In the genomic region with DNA sequence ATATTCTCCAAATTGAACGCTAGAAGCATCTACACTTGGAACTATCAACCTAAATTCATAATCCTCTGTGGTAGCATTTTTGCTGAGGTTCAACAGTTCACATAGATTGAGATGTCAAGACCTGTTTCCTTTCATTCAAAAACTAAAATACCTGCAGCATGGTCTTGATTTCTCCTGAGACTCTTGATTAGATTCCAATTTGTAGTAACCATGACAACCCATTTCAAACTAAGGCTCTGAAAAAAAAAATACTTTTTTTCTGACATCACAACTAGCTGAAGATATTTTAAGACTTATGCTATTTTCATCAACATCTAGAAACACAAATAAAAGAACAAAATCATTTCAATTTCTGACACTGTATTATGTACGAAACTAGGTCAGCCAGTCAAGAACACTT, we compare ENCODE assay signal across 19 cellular contexts. TPM values are rescaled to one million over a fixed set of nuclear protein-coding genes. Genes with fewer than 3 reads are reported as not detected.
DNase-seq lines count a peak whose midpoint lies in the region; ATAC-seq, FAIRE-seq and TF ChIP-seq lines count a peak whose summit lies in the region.
"Had no signal": no experiment of that assay in that cellular context is flagged by ENCODE, and none has a peak within 500 bp of the region (broad histone marks: within the 10 kb centered on the region; RNA-seq: fewer than 3 reads in every experiment).

No MANE protein-coding gene starts in this region.

- FAIRE-seq in K562 (lab: Jason Lieb, UNC): peak; percentile 23
- FAIRE-seq: G401.6, GM12892 had no signal

- no peak overlapping the region for H3K18ac ChIP-seq in mesenchymal stem cell (ENCODE audit: low read depth in 1 of 2, low read length in 2 of 2)

- H4K8ac ChIP-seq in mesenchymal stem cell (ENCODE audit: low read length): no peak overlapping the region

- intact Hi-C loops in ascending aorta (cut with DNase I): no loop called here
- intact Hi-C loops in K562 (cut with micrococcal nuclease): no loop called here
- intact Hi-C loops in tibial artery (cut with DNase I; ENCODE audit: low total_unique reads): no loop called here
- intact Hi-C loops in ovary (cut with DNase I): no loop called here

- H3K9ac ChIP-seq in K562 (ENCODE audit: insufficient read depth in 1 of 2, low read depth in 2 of 2, low read length in 2 of 2) (no peak overlapping the region), mesenchymal stem cell (ENCODE audit: low read length) (no peak overlapping the region)

- H3K36me3 ChIP-seq in ascending aorta (no peaks in the 10 kb centered on the region), K562 (ENCODE audit: control insufficient read depth, insufficient read depth, low read length) (no peaks in the 10 kb centered on the region), tibial artery (no peaks in the 10 kb centered on the region), ovary (no peaks in the 10 kb centered on the region), mesenchymal stem cell (ENCODE audit: control insufficient read depth in 1 of 2, insufficient read depth in 2 of 2, low read depth in 1 of 2, low read length in 2 of 2) (no peaks in the 10 kb centered on the region)

- no peak for ATAC-seq in K562

- no peaks in the 10 kb centered on the region for H3K9me3 Mint-ChIP-seq in mesothelial cell of epicardium
- H3K9me3 Mint-ChIP-seq: CD4-positive, alpha-beta memory T cell had no signal

- H3K79me1 ChIP-seq in mesenchymal stem cell (replicated peaks; ENCODE audit: low read length, poor library complexity, severe bottlenecking): peaks cover 5% of the 10 kb centered on the region

- no peak overlapping the region for H2BK15ac ChIP-seq in mesenchymal stem cell (ENCODE audit: low read depth, poor library complexity, severe bottlenecking)

- no peak for TF ChIP-seq EP300 in K562 (IDR thresholded peaks at IDR 0.05; ENCODE audit: low read length)
- TF ChIP-seq EP300 in ovary (IDR thresholded peaks at IDR 0.05): no peak

- no peak overlapping the region for H3K4ac ChIP-seq in mesenchymal stem cell (ENCODE audit: low read depth in 1 of 2, low read length in 2 of 2)

- in situ Hi-C loops in K562 (cut with MboI): no loop called here

- H4K91ac ChIP-seq in mesenchymal stem cell (ENCODE audit: low read length): no peak overlapping the region

- no peaks in the 10 kb centered on the region for H3K9me1 ChIP-seq in K562 (ENCODE audit: control insufficient read depth, insufficient read depth, low read length)

- H4K20me1 ChIP-seq in K562 (replicated peaks; ENCODE audit: control insufficient read depth, insufficient read depth, low read length): no peaks in the 10 kb centered on the region

- no peak overlapping the region for H2BK120ac ChIP-seq in mesenchymal stem cell (ENCODE audit: low read depth, low read length)

- BruUV-seq in K562 (replicated peaks; lab: Mats Ljungman, UMichigan): no TSS peak

- no peak for TF ChIP-seq RAD21 in K562 (CRISPR knock-in tag; conservative IDR thresholded peaks at IDR 0.05 in 1 of 2, IDR thresholded peaks at IDR 0.05 in 1 of 2)

- H3K4me3 Mint-ChIP-seq in mesothelial cell of epicardium: no peak overlapping the region
- H3K4me3 Mint-ChIP-seq: CD4-positive, alpha-beta memory T cell had no signal

- DNase-seq in ascending aorta (ENCODE audit: low spot score in 2 of 2): no peak
- DNase-seq in K562 (ENCODE audit: extremely low read depth in 1 of 4, low spot score in 3 of 4): no peak
- DNase-seq in mesothelial cell of epicardium (ENCODE audit: low spot score in 2 of 2, unreplicated experiment in 2 of 2): no peak
- DNase-seq in tibial artery: no peak
- DNase-seq in NCI-H187 treated with DMSO at 0.1 percent for 48 hours (lab: John Stamatoyannopoulos, UW): no peak
- DNase-seq in ovary: no peak
- DNase-seq in T-helper 2 cell: no peak
- DNase-seq in mesenchymal stem cell: no peak
- DNase-seq: C1 segment of cervical spinal cord; Calu3; CD4-positive, alpha-beta memory T cell; COR-L47; DMS53; DMS79 treated with DMSO at 0.1 percent for 48 hours; GOT3; H7; HCEC 1CT had no signal

- 0% methylated on average over 2 of the region's 2 CpGs for WGBS in K562 (ENCODE audit: insufficient coverage, low coverage, missing lambda C conversion rate)
- WGBS in ovary, 3 donors: 83 to 93% (median 85%) methylated on average over 2 of the region's 2 CpGs
- WGBS in mesenchymal stem cell: 100% methylated on average over 2 of the region's 2 CpGs

- no peaks in the 10 kb centered on the region for H3K27me3 Mint-ChIP-seq in mesothelial cell of epicardium (ENCODE audit: low read depth)
- H3K27me3 Mint-ChIP-seq: CD4-positive, alpha-beta memory T cell had no signal

- POLR2A ChIA-PET in K562 (lab: Yijun Ruan, JAX): no interaction called here

- H2BK5ac ChIP-seq in mesenchymal stem cell (ENCODE audit: low read depth, low read length, poor library complexity, severe bottlenecking): no peak overlapping the region

- TF ChIP-seq POLR2A in K562 (conservative IDR thresholded peaks at IDR 0.05) (no peak), ovary (IDR thresholded peaks at IDR 0.05) (no peak)

- no peaks in the 10 kb centered on the region for H3K27me3 ChIP-seq in ascending aorta
- H3K27me3 ChIP-seq in K562 (ENCODE audit: control insufficient read depth in 2 of 2, insufficient read depth in 2 of 2, low read length in 2 of 2): no peaks in the 10 kb centered on the region
- H3K27me3 ChIP-seq in tibial artery: no peaks in the 10 kb centered on the region
- H3K27me3 ChIP-seq in ovary: no peaks in the 10 kb centered on the region
- no peaks in the 10 kb centered on the region for H3K27me3 ChIP-seq in mesenchymal stem cell (ENCODE audit: control insufficient read depth in 1 of 2, insufficient read depth in 1 of 2, low read length in 2 of 2)

- H2AK5ac ChIP-seq in mesenchymal stem cell (ENCODE audit: low read length, severe bottlenecking): no peak overlapping the region

- no peaks in the 10 kb centered on the region for H3K79me2 ChIP-seq in K562 (ENCODE audit: control insufficient read depth, insufficient read depth, low read length)

- peaks cover 31% of the 10 kb centered on the region for H3K4me1 Mint-ChIP-seq in mesothelial cell of epicardium
- H3K4me1 Mint-ChIP-seq: CD4-positive, alpha-beta memory T cell had no signal

- no peak overlapping the region for H2BK12ac ChIP-seq in mesenchymal stem cell (ENCODE audit: low read length in 2 of 2)

- H3K4me3 ChIP-seq in ascending aorta (no peak overlapping the region), K562 (no peak overlapping the region), tibial artery (no peak overlapping the region), ovary (no peak overlapping the region), mesenchymal stem cell (ENCODE audit: insufficient read depth in 1 of 2, low read depth in 1 of 2, low read length in 2 of 2) (no peak overlapping the region)

- H2AFZ ChIP-seq in K562 (ENCODE audit: low read depth, low read length) (no peak overlapping the region), mesenchymal stem cell (ENCODE audit: low read depth, low read length) (no peak overlapping the region)

- no peak overlapping the region for H3K23ac ChIP-seq in mesenchymal stem cell (ENCODE audit: low read length in 2 of 2)

- peak overlapping the region; percentile 28 to 47 for H3K27ac ChIP-seq in ascending aorta
- H3K27ac ChIP-seq in K562 (ENCODE audit: extremely low read depth, low read depth, low read length): no peak overlapping the region
- peak overlapping the region; percentile 48 to 61 for H3K27ac ChIP-seq in tibial artery
- H3K27ac ChIP-seq in ovary: no peak overlapping the region
- no peak overlapping the region for H3K27ac ChIP-seq in mesenchymal stem cell (ENCODE audit: low read length, poor library complexity, severe bottlenecking)

- no peak for TF ChIP-seq CTCF in ascending aorta (IDR thresholded peaks at IDR 0.05)
- no peak for TF ChIP-seq CTCF in K562 (IDR thresholded peaks at IDR 0.05 in 2 of 3, conservative IDR thresholded peaks at IDR 0.05 in 1 of 3; ENCODE audit: insufficient read depth in 2 of 3, low read depth in 1 of 3, low read length in 3 of 3)
- TF ChIP-seq CTCF in mesothelial cell of epicardium (IDR thresholded peaks at IDR 0.05; ENCODE audit: unreplicated experiment): no peak
- TF ChIP-seq CTCF in tibial artery (IDR thresholded peaks at IDR 0.05): no peak
- TF ChIP-seq CTCF in ovary (IDR thresholded peaks at IDR 0.05): no peak

- H3K14ac ChIP-seq in mesenchymal stem cell (ENCODE audit: low read length in 2 of 2): no peak overlapping the region

- H3K36me3 Mint-ChIP-seq in mesothelial cell of epicardium: no peaks in the 10 kb centered on the region
- H3K36me3 Mint-ChIP-seq: CD4-positive, alpha-beta memory T cell had no signal

- H3K27ac Mint-ChIP-seq in mesothelial cell of epicardium: peak overlapping the region; percentile 59
- H3K27ac Mint-ChIP-seq: CD4-positive, alpha-beta memory T cell had no signal

- CTCF ChIA-PET in K562 (lab: Yijun Ruan, JAX; ENCODE audit: low intra/inter-chr PET ratio): no interaction called here

- H3K4me1 ChIP-seq in ascending aorta (peaks cover 0 to 53% of the 10 kb centered on the region in 2 donors), K562 (replicated peaks in 1 of 2; ENCODE audit: control insufficient read depth in 2 of 2, insufficient read depth in 2 of 2, low read length in 2 of 2) (no peaks in the 10 kb centered on the region), tibial artery (peaks cover 0 to 96% (median 22%) of the 10 kb centered on the region in 4 donors), ovary (ENCODE audit: insufficient read depth) (no peaks in the 10 kb centered on the region), mesenchymal stem cell (ENCODE audit: control insufficient read depth, insufficient read depth, low read depth, low read length) (peaks cover 4% of the 10 kb centered on the region)

- no peak overlapping the region for H3K4me2 ChIP-seq in K562 (ENCODE audit: insufficient read depth, low read length)
- no peak overlapping the region for H3K4me2 ChIP-seq in mesenchymal stem cell (ENCODE audit: low read length, poor library complexity, severe bottlenecking)

- H3K9me3 ChIP-seq in ascending aorta (no peaks in the 10 kb centered on the region), K562 (replicated peaks; ENCODE audit: control insufficient read depth, insufficient read depth, low read depth, low read length) (no peaks in the 10 kb centered on the region), tibial artery (no peaks in the 10 kb centered on the region), ovary (no peaks in the 10 kb centered on the region), mesenchymal stem cell (ENCODE audit: control insufficient read depth, low read length) (no peaks in the 10 kb centered on the region)

RNA-seq across cellular contexts. Expression of gene COBLL1, which starts 29.8 kb away (rescaled TPM):
- total RNA-seq in ascending aorta (13.3 TPM), K562 (2014; rRNA removed) (0.61 and 0.91 TPM in 2 replicates), K562 (2014; rRNA removed; fragmentation: Illumina TruSeq; extraction: Trizol) (0.69 and 1.2 TPM in 2 replicates), K562 (2015; rRNA removed; fragmentation: Illumina TruSeq; extraction: Trizol) (0.76 and 0.94 TPM in 2 replicates), K562 (2021) (1.2 and 1.3 TPM in 2 replicates), mesothelial cell of epicardium (98.5 to 110 TPM (median 109 TPM) in 3 replicates), ovary (10 to 100 TPM; 23.8 to 56.8 (median 40.9) TPM)
- 2.7 and 5.4 TPM in 2 replicates for total RNA-seq in K562 (2011; cell fraction: chromatin; rRNA removed; ENCODE audit: low replicate concordance)
- total RNA-seq in K562 (2011; cell fraction: nucleolus; rRNA removed): 0.33 and 0.79 TPM in 2 replicates
- total RNA-seq in K562 (2011; cell fraction: nucleoplasm; rRNA removed): 2.1 and 4.7 TPM in 2 replicates
- polyA plus RNA-seq in K562 (2011; rRNA removed) (0.07 and 0.40 TPM in 2 replicates), K562 (2014; fragmentation: Illumina TruSeq; extraction: Trizol) (0.71 and 1.5 TPM in 2 replicates), K562 (2014; fragmentation: Nextera tagmentation; extraction: Ambion mirVana) (under 1 TPM; 0.07 to 0.21 TPM), K562 (2014; rRNA removed) (0.20 and 1.6 TPM in 2 replicates), ovary (10 to 100 TPM; 11.5 to 35.5 TPM)
- polyA plus RNA-seq in K562 (2011; cell fraction: cytosol; rRNA removed): 0.01 and 0.15 TPM in 2 replicates
- polyA plus RNA-seq in K562 (2011; cell fraction: nucleus; rRNA removed): 0.17 and 0.61 TPM in 2 replicates
- polyA plus RNA-seq in K562 (2012): 0.24 and 0.38 TPM in 2 replicates
- 0.09 and 0.98 TPM in 2 replicates for polyA minus RNA-seq in K562 (2011; rRNA and poly(A)+ RNA removed)
- polyA minus RNA-seq in K562 (2011; cell fraction: cytosol; rRNA and poly(A)+ RNA removed): 0.91 and 1.2 TPM in 2 replicates
- 0.11 and 0.94 TPM in 2 replicates for polyA minus RNA-seq in K562 (2011; cell fraction: nucleus; rRNA and poly(A)+ RNA removed)
- polyA plus RNA-seq in mesenchymal stem cell (2013, experiment 1 of 2): 4.2 TPM
- polyA plus RNA-seq in mesenchymal stem cell (2013, experiment 2 of 2): 3.8 TPM
- total RNA-seq: CD4-positive, alpha-beta memory T cell had no signal

Comparison
In these comparisons a context has a peak if more than half of its experiments do, and no peak if none do; other contexts are left out.
1. H3K27ac ChIP-seq: peak in ascending aorta (2 of 2) and tibial artery (2 of 2); none in K562 (single experiment), ovary (0 of 2) and mesenchymal stem cell (single experiment).